ENCODE assay signal across 8 cellular contexts in the genomic region with DNA sequence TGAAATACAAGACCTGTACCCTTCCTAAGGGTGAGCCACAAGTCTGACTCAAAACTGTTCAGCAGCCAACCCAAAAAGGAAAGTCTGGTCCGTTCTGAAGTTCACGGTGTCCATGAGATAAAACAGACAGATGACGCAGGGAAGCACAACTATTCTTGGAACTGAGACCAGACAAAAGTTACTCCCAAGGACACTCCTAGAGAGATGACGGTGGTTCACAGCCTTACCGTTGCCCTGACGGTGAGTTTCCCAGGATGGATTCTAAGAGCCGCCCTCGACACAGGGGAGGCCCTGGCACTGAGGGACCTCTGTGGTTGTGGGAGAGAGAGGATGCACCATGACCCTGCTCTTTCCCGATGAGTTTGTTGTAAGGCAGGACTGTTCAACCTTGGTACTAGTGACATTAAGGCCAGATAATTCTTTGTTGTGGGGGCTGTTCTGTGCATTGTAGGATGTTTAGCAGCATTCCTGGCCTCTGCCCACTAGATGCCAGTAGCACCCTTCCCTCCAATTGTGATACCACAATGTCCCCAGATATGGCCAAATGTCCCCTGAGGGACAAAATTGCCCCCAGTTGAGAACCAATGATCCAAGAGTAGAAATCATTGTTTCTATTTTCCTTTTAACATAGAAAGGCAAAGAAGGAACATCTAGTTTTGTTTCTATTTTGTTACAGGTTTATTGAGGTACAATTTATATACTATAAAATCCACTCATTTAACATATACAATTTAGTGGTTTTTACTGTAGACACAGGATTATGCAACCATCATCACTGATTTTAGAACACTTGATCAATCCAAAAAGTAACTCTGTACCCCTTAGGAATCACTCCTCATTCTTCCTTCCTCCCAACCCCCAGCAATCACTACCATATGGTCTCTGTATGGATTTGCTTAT. TPM values are rescaled to one million over a fixed set of nuclear protein-coding genes. Genes with fewer than 3 reads are reported as not detected.
A peak's percentile ranks its signal among the peaks of the same experiment; 100 is the strongest.
DNase-seq lines count a peak whose midpoint lies in the region; ATAC-seq and TF ChIP-seq lines count a peak whose summit lies in the region.

No MANE protein-coding gene starts in this region.

- peaks cover 4% of the 10 kb centered on the region for H3K4me1 Mint-ChIP-seq in memory B cell
- H3K4me1 Mint-ChIP-seq in stimulated activated memory B cell treated with anti-CD40 and anti-IgM and Interleukin-4, amounts not matched to agents 10 μg/mL and 1 μg/mL and 100 μg/mL, for 72 hours = no peaks in the 10 kb centered on the region

- no peak overlapping the region for H3K4me3 ChIP-seq in astrocyte of the cerebellum (ENCODE audit: low read depth, low read length)

- DNase-seq in COR-L47 (lab: John Stamatoyannopoulos, UW) = peak; percentile 14
- DNase-seq in HT1080 (ENCODE audit: low read depth) = peak; percentile 44
- DNase-seq in astrocyte of the cerebellum (ENCODE audit: low read depth) = no peak
- DNase-seq in memory B cell (ENCODE audit: low spot score in 2 of 2) = no peak
- DNase-seq in 8988T = no peak
- DNase-seq in activated CD8-positive, alpha-beta memory T cell treated with anti-CD3 and anti-CD28 coated beads, Interleukin-2, amount 50 U/mL, for 48 hours = no peak
- DNase-seq in activated CD4-positive, CD25-positive, alpha-beta regulatory T cell (lab: John Stamatoyannopoulos, UW) = no peak

- H3K9me3 Mint-ChIP-seq in memory B cell = no peaks in the 10 kb centered on the region
- no peaks in the 10 kb centered on the region for H3K9me3 Mint-ChIP-seq in stimulated activated memory B cell treated with anti-CD40 and anti-IgM and Interleukin-4, amounts not matched to agents 10 μg/mL and 1 μg/mL and 100 μg/mL, for 72 hours

- no peak overlapping the region for H3K4me3 Mint-ChIP-seq in memory B cell
- H3K4me3 Mint-ChIP-seq in stimulated activated memory B cell treated with anti-CD40 and anti-IgM and Interleukin-4, amounts not matched to agents 10 μg/mL and 1 μg/mL and 100 μg/mL, for 72 hours = no peak overlapping the region

- no peaks in the 10 kb centered on the region for H3K27me3 Mint-ChIP-seq in memory B cell
- no peaks in the 10 kb centered on the region for H3K27me3 Mint-ChIP-seq in stimulated activated memory B cell treated with anti-CD40 and anti-IgM and Interleukin-4, amounts not matched to agents 10 μg/mL and 1 μg/mL and 100 μg/mL, for 72 hours

- peak; percentile 56 for TF ChIP-seq CTCF in astrocyte of the cerebellum (IDR thresholded peaks at IDR 0.05; ENCODE audit: low read depth, low read length, missing control alignments)

- no peaks in the 10 kb centered on the region for H3K36me3 Mint-ChIP-seq in memory B cell
- H3K36me3 Mint-ChIP-seq in stimulated activated memory B cell treated with anti-CD40 and anti-IgM and Interleukin-4, amounts not matched to agents 10 μg/mL and 1 μg/mL and 100 μg/mL, for 72 hours = no peaks in the 10 kb centered on the region

- peak; percentile 73 for ATAC-seq in memory B cell (ENCODE audit: low read depth)
- ATAC-seq in stimulated activated memory B cell treated with anti-CD40 and anti-IgM and Interleukin-4, amounts not matched to agents 10 μg/mL and 1 μg/mL and 100 μg/mL, for 72 hours = no peak

- peak overlapping the region; percentile 45 for H3K27ac Mint-ChIP-seq in memory B cell
- H3K27ac Mint-ChIP-seq in stimulated activated memory B cell treated with anti-CD40 and anti-IgM and Interleukin-4, amounts not matched to agents 10 μg/mL and 1 μg/mL and 100 μg/mL, for 72 hours = no peak overlapping the region

- in situ Hi-C loops in astrocyte of the cerebellum (cut with HindIII; ENCODE audit: low sequenced_read_pairs) = no loop called here

RNA-seq across cellular contexts. Expression of gene OR10P1, which starts 23.0 kb away (rescaled TPM):
- not detected in 2 replicates for total RNA-seq in HT1080 (2014; rRNA removed; shearing (Covaris generic))
- polyA plus RNA-seq in HT1080 (2015; cell fraction: cytosol; rRNA removed) = not detected in 2 replicates
- not detected in 2 replicates for polyA plus RNA-seq in HT1080 (2015; cell fraction: nucleus; rRNA removed)

RNA-seq across cellular contexts. Expression of gene ITGA7, which starts 48.0 kb away (rescaled TPM):
- total RNA-seq in HT1080 (2014; rRNA removed; shearing (Covaris generic)) = 1.3 and 1.4 TPM in 2 replicates
- polyA plus RNA-seq in HT1080 (2015; cell fraction: cytosol; rRNA removed) = 0.51 and 0.56 TPM in 2 replicates
- 3.6 and 5.2 TPM in 2 replicates for polyA plus RNA-seq in HT1080 (2015; cell fraction: nucleus; rRNA removed)

RNA-seq across cellular contexts. Expression of gene BLOC1S1, which starts 56.1 kb away (rescaled TPM):
- total RNA-seq in HT1080 (2014; rRNA removed; shearing (Covaris generic)) = 105 and 121 TPM in 2 replicates
- 106 and 111 TPM in 2 replicates for polyA plus RNA-seq in HT1080 (2015; cell fraction: cytosol; rRNA removed)
- 42.6 and 55.0 TPM in 2 replicates for polyA plus RNA-seq in HT1080 (2015; cell fraction: nucleus; rRNA removed)

Comparison
In these comparisons a context has a peak if more than half of its experiments do, and no peak if none do; other contexts are left out.
1. DNase-seq: peak in COR-L47 (single experiment) and HT1080 (single experiment); none in astrocyte of the cerebellum (single experiment), memory B cell (0 of 2), 8988T (single experiment), activated CD8-positive, alpha-beta memory T cell treated with anti-CD3 and anti-CD28 coated beads, Interleukin-2, amount 50 U/mL, for 48 hours (single experiment) and activated CD4-positive, CD25-positive, alpha-beta regulatory T cell (0 of 4).